In genomic region chr6:135358907-135359459, GRCh38 we compare ENCODE assay signal across 16 cellular contexts.
DNase-seq lines count a peak whose midpoint lies in the region; ATAC-seq and TF ChIP-seq lines count a peak whose summit lies in the region.
"Had no signal": no experiment of that assay in that cellular context is flagged by ENCODE, and none has a peak within 500 bp of the region (broad histone marks: within the 10 kb centered on the region; RNA-seq: fewer than 3 reads in every experiment).

No MANE protein-coding gene starts in this region.

- TF ChIP-seq CTCF in natural killer cell (IDR thresholded peaks at IDR 0.05) (no peak), WI38 (IDR thresholded peaks at IDR 0.05; ENCODE audit: low read depth, low read length) (no peak), fibroblast of pulmonary artery (IDR thresholded peaks at IDR 0.05; ENCODE audit: low read length, missing control alignments) (no peak)

- CTCF ChIA-PET in T-cell (lab: Charles Lee) = no interaction called here

- no peaks in the 10 kb centered on the region for H3K9me3 Mint-ChIP-seq in natural killer cell treated with Interleukin-12 subunit alpha and Interleukin-12 subunit beta and Interleukin-15 and Interleukin-18, amount 100 ng/mL, for 72 hours
- H3K9me3 Mint-ChIP-seq in natural killer cell (no peaks in the 10 kb centered on the region), T-cell (peaks cover 0 to 2% (median 0%) of the 10 kb centered on the region in 3 donors)
- H3K9me3 Mint-ChIP-seq: activated T-cell treated with anti-CD3 and anti-CD28 coated beads, Interleukin-2, amount 50 U/mL, for 4 hours had no signal

- intact Hi-C loops in natural killer cell (cut with micrococcal nuclease) = no loop called here
- intact Hi-C loops in Right ventricle myocardium inferior (cut with DNase I) = no loop called here

- H3K4me3 Mint-ChIP-seq in natural killer cell treated with Interleukin-12 subunit alpha and Interleukin-12 subunit beta and Interleukin-15 and Interleukin-18, amount 100 ng/mL, for 72 hours = peak overlapping the region; percentile 64
- H3K4me3 Mint-ChIP-seq in natural killer cell = no peak overlapping the region
- H3K4me3 Mint-ChIP-seq in T-cell = no peak overlapping the region
- H3K4me3 Mint-ChIP-seq: activated B cell treated with CpG ODN at 0.5 μM for 24 hours; activated T-cell treated with anti-CD3 and anti-CD28 coated beads, Interleukin-2, amount 50 U/mL, for 4 hours had no signal

- H3K27me3 Mint-ChIP-seq in natural killer cell treated with Interleukin-12 subunit alpha and Interleukin-12 subunit beta and Interleukin-15 and Interleukin-18, amount 100 ng/mL, for 72 hours = no peaks in the 10 kb centered on the region
- H3K27me3 Mint-ChIP-seq in natural killer cell (ENCODE audit: low read depth in 2 of 2) (no peaks in the 10 kb centered on the region), T-cell (no peaks in the 10 kb centered on the region)
- H3K27me3 Mint-ChIP-seq: activated B cell treated with CpG ODN at 0.5 μM for 24 hours had no signal

- H3K4me1 Mint-ChIP-seq in natural killer cell treated with Interleukin-12 subunit alpha and Interleukin-12 subunit beta and Interleukin-15 and Interleukin-18, amount 100 ng/mL, for 72 hours (ENCODE audit: low read depth in 2 of 2) = peaks cover 3 to 6% of the 10 kb centered on the region in 2 donors
- H3K4me1 Mint-ChIP-seq in natural killer cell = no peaks in the 10 kb centered on the region
- no peaks in the 10 kb centered on the region for H3K4me1 Mint-ChIP-seq in T-cell
- H3K4me1 Mint-ChIP-seq: activated B cell treated with CpG ODN at 0.5 μM for 24 hours had no signal

- peak overlapping the region; percentile 42 for H3K4me3 ChIP-seq in WI38 (ENCODE audit: low read depth, low read length)
- peak overlapping the region; percentile 5 for H3K4me3 ChIP-seq in fibroblast of pulmonary artery (replicated peaks; ENCODE audit: low read depth, low read length)
- H3K4me3 ChIP-seq: heart left ventricle had no signal

- no peak for DNase-seq in natural killer cell treated with Interleukin-12 subunit alpha and Interleukin-12 subunit beta and Interleukin-15 and Interleukin-18, amount 100 ng/mL, for 72 hours (ENCODE audit: low spot score)
- DNase-seq in natural killer cell = no peak
- DNase-seq in fibroblast of pulmonary artery (ENCODE audit: low read depth) = peak; percentile 33
- DNase-seq in stromal cell of bone marrow (ENCODE audit: low read depth) = peak; percentile 8
- no peak for DNase-seq in stimulated activated CD4-positive, alpha-beta T cell treated with anti-CD3 and anti-CD28 coated beads, Interleukin-2, amount 100 ng/mL, for 48 hours
- no peak for DNase-seq in T-cell
- DNase-seq in Right ventricle myocardium inferior (ENCODE audit: missing footprints) = no peak
- DNase-seq: activated B cell treated with CpG ODN at 0.5 μM for 24 hours; activated T-cell treated with anti-CD3 and anti-CD28 coated beads, Interleukin-2, amount 50 U/mL, for 4 hours; amygdala; heart left ventricle; NCI-H2171; stimulated activated CD4-positive, alpha-beta T cell treated with anti-CD3 and anti-CD28 coated beads, Interleukin-1b, Interleukin-23, amount 100 ng/mL, for 48 hours; SW 1271; trophoblast cell had no signal

- ATAC-seq in natural killer cell treated with Interleukin-12 subunit alpha and Interleukin-12 subunit beta and Interleukin-15 and Interleukin-18, amount 100 ng/mL, for 72 hours = peak in 1 of 2 donors; percentile 62
- ATAC-seq in natural killer cell (no peak), T-cell (replicated peaks in 1 of 4) (no peak), Right ventricle myocardium inferior (no peak)
- ATAC-seq: activated T-cell treated with anti-CD3 and anti-CD28 coated beads, Interleukin-2, amount 50 U/mL, for 4 hours; heart left ventricle had no signal

- H3K27ac Mint-ChIP-seq in natural killer cell treated with Interleukin-12 subunit alpha and Interleukin-12 subunit beta and Interleukin-15 and Interleukin-18, amount 100 ng/mL, for 72 hours = peak overlapping the region; percentile 7 to 57
- no peak overlapping the region for H3K27ac Mint-ChIP-seq in natural killer cell
- H3K27ac Mint-ChIP-seq in T-cell = no peak overlapping the region
- H3K27ac Mint-ChIP-seq: activated B cell treated with CpG ODN at 0.5 μM for 24 hours had no signal

- H3K36me3 Mint-ChIP-seq in natural killer cell treated with Interleukin-12 subunit alpha and Interleukin-12 subunit beta and Interleukin-15 and Interleukin-18, amount 100 ng/mL, for 72 hours = no peaks in the 10 kb centered on the region
- H3K36me3 Mint-ChIP-seq in natural killer cell (no peaks in the 10 kb centered on the region), T-cell (peaks cover 11% of the 10 kb centered on the region)

- POLR2A ChIA-PET in T-cell (lab: Charles Lee) = no interaction called here

Comparison
In these comparisons a context has a peak if more than half of its experiments do, and no peak if none do; other contexts are left out.
1. H3K27ac Mint-ChIP-seq: peak in natural killer cell treated with Interleukin-12 subunit alpha and Interleukin-12 subunit beta and Interleukin-15 and Interleukin-18, amount 100 ng/mL, for 72 hours (2 of 2); none in natural killer cell (0 of 2) and T-cell (0 of 2).
2. DNase-seq: peak in fibroblast of pulmonary artery (single experiment) and stromal cell of bone marrow (single experiment); none in natural killer cell treated with Interleukin-12 subunit alpha and Interleukin-12 subunit beta and Interleukin-15 and Interleukin-18, amount 100 ng/mL, for 72 hours (single experiment), natural killer cell (single experiment), stimulated activated CD4-positive, alpha-beta T cell treated with anti-CD3 and anti-CD28 coated beads, Interleukin-2, amount 100 ng/mL, for 48 hours (0 of 2), T-cell (0 of 34) and Right ventricle myocardium inferior (single experiment).